17 cellular contexts compared by ENCODE assay signal in the genomic region with DNA sequence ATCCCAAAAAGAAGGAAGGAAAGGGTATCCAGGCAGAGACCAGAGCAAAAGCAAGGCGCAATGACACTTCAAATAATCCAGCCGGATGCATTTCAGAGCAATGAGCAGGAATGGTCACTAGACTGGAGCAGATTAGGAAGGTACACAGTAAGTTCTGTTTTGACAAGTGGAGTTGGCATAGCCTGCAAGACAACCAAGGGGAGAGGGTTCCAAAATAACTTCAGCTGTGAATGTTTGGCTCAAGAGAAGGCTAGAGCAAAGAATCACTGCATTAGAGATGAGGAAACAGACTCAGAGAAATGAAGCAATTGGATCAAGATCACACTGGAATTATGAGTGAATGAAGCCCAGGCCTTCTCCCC.
"Had no signal": no experiment of that assay in that cellular context is flagged by ENCODE, and none has a peak within 500 bp of the region (broad histone marks: within the 10 kb centered on the region; RNA-seq: fewer than 3 reads in every experiment).

No MANE protein-coding gene starts in this region.

- ATAC-seq: naive thymus-derived CD8-positive, alpha-beta T cell; stimulated activated effector memory CD8-positive, alpha-beta T cell treated with anti-CD3 and anti-CD28 coated beads, Interleukin-12 subunit alpha, Interleukin-12 subunit beta, amount 100 ng/mL, for 72 hours; stimulated activated naive CD8-positive, alpha-beta T cell treated with anti-CD3 and anti-CD28 coated beads, Interleukin-15, Interleukin-2, amounts not matched to agents 100 U/mL and 50 U/mL, for 24 hours; upper lobe of right lung had no signal

- H3K4me3 ChIP-seq: dorsolateral prefrontal cortex, suprapubic skin, tibial nerve, upper lobe of right lung, vagina had no signal

- H3K9me3 ChIP-seq: suprapubic skin, tibial nerve, upper lobe of right lung, vagina had no signal

- H3K27me3 ChIP-seq: suprapubic skin, upper lobe of right lung, vagina had no signal

- H3K36me3 ChIP-seq: suprapubic skin, tibial nerve, upper lobe of right lung, vagina had no signal

- DNase-seq: cortex of kidney; dorsolateral prefrontal cortex; effector CD8-positive, alpha-beta T cell; foreskin melanocyte; immature natural killer cell; naive thymus-derived CD8-positive, alpha-beta T cell; posterior cingulate gyrus; small intestine; stimulated activated CD4-positive, alpha-beta T cell treated with anti-CD3 and anti-CD28 coated beads, Interleukin-12 subunit alpha, Interleukin-12 subunit beta, amount 100 ng/mL, for 4 hours; stimulated activated CD4-positive, alpha-beta T cell treated with anti-CD3 and anti-CD28 coated beads, Interleukin-2, amount 100 ng/mL, for 48 hours; stimulated activated CD8-positive, alpha-beta memory T cell treated with anti-CD3 and anti-CD28 coated beads, Interleukin-4, amount 100 ng/mL, for 48 hours; stimulated activated naive CD8-positive, alpha-beta T cell treated with anti-CD3 and anti-CD28 coated beads, Interleukin-15, Interleukin-2, amounts not matched to agents 100 U/mL and 50 U/mL, for 24 hours; upper lobe of right lung had no signal

- H3K27ac ChIP-seq: dorsolateral prefrontal cortex, suprapubic skin, tibial nerve, upper lobe of right lung, vagina had no signal

- H3K4me1 ChIP-seq: suprapubic skin, upper lobe of right lung, vagina had no signal
